8 cellular contexts compared by ENCODE assay signal in the genomic region with DNA sequence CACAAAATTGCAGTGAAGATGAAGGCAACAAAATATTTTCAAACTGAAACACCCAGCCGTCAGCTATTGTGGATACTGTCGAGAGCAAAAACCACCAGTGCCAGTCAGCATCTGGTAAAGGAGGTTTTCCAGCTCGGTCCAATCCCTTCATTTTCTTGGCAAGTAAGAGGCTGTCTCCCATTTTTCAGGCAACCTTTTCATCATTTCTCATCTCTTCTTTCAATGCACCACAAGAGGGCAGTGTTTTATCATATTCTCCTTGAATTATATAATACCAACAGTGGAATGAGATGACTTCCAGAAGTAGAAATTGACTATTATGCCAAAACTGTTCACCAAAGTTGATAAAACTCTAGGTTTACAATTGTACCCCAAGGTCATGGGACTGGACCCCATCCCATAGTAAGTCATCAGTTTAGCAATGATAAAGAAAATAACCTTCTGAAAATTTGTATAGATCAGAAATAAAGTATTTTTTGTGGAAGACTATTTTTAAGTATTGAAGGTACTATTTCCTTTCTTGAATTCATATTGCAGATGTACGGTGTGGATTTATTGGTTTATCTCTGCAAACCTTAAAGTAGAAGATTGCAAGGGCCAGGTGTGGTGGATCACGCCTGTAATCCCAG.
DNase-seq lines count a peak whose midpoint lies in the region; ATAC-seq, FAIRE-seq and TF ChIP-seq lines count a peak whose summit lies in the region.

No MANE protein-coding gene starts in this region.

- ATAC-seq in GM18519 (IDR thresholded peaks at IDR 0.05; ENCODE audit: low FRiP score, unreplicated experiment) (no peak), HG02938 (IDR thresholded peaks at IDR 0.05; ENCODE audit: unreplicated experiment) (no peak)

- H4K20me1 ChIP-seq in OCI-LY3 (ENCODE audit: insufficient read depth, low read length): no peaks in the 10 kb centered on the region

- TF ChIP-seq CTCF in OCI-LY3 (IDR thresholded peaks at IDR 0.05; ENCODE audit: low read depth, low read length): peak; percentile 80

- no peak overlapping the region for H3K27ac ChIP-seq in OCI-LY3 (ENCODE audit: low read length)

- no peaks in the 10 kb centered on the region for H3K27me3 ChIP-seq in OCI-LY3 (ENCODE audit: low read depth, low read length)

- H3K4me3 ChIP-seq in OCI-LY3 (ENCODE audit: low read length): no peak overlapping the region

- no peaks in the 10 kb centered on the region for H3K4me1 ChIP-seq in OCI-LY3 (ENCODE audit: low read length)

- no peak for FAIRE-seq in urothelium cell line (lab: Jason Lieb, UNC)

- H3K36me3 ChIP-seq in OCI-LY3 (replicated peaks; ENCODE audit: low read depth, low read length): peaks cover 26% of the 10 kb centered on the region

- no peaks in the 10 kb centered on the region for H3K79me2 ChIP-seq in OCI-LY3 (ENCODE audit: low read length)

- no peak overlapping the region for H3K4me2 ChIP-seq in OCI-LY3 (ENCODE audit: low read length)

- no peaks in the 10 kb centered on the region for H3K9me3 ChIP-seq in OCI-LY3 (ENCODE audit: insufficient read depth, low read length)

- no peak overlapping the region for H3K9ac ChIP-seq in OCI-LY3 (ENCODE audit: low read length)

- DNase-seq in DMS114 treated with DMSO at 0.1 percent for 48 hours (lab: John Stamatoyannopoulos, UW; ENCODE audit: unreplicated experiment) (peak; percentile 81), HuH-7.5 (ENCODE audit: low spot score) (peak; percentile 39), cerebellar cortex (ENCODE audit: low spot score) (peak; percentile 89), left kidney (ENCODE audit: low read depth, low spot score) (peak; percentile 82), urothelium cell line (ENCODE audit: low spot score) (peak; percentile 65)

- no peak overlapping the region for H2AFZ ChIP-seq in OCI-LY3 (ENCODE audit: low read depth, low read length)

Comparison
In these comparisons a context has a peak if more than half of its experiments do, and no peak if none do; other contexts are left out.
1. DNase-seq: peak in every context shown above with its lines; median percentile 89 in cerebellar cortex; 82 in left kidney; 81 in DMS114 treated with DMSO at 0.1 percent for 48 hours; 65 in urothelium cell line; 39 in HuH-7.5.